In genomic region chr17:62030264-62030663, GRCh38 we compare ENCODE assay signal across 18 cellular contexts. TPM values are rescaled to one million over a fixed set of nuclear protein-coding genes. Genes with fewer than 3 reads are reported as not detected.
DNase-seq lines count a peak whose midpoint lies in the region; ATAC-seq and TF ChIP-seq lines count a peak whose summit lies in the region.
"Had no signal": no experiment of that assay in that cellular context is flagged by ENCODE, and none has a peak within 500 bp of the region (broad histone marks: within the 10 kb centered on the region; RNA-seq: fewer than 3 reads in every experiment).

No MANE protein-coding gene starts in this region.

- H3K4me1 Mint-ChIP-seq in effector memory CD8-positive, alpha-beta T cell (ENCODE audit: low read depth in 2 of 2), result peaks cover 14 to 38% of the 10 kb centered on the region in 2 donors
- peaks cover 20% of the 10 kb centered on the region for H3K4me1 Mint-ChIP-seq in neural crest cell
- H3K4me1 Mint-ChIP-seq in CD14-positive monocyte, result no peaks in the 10 kb centered on the region

- TF ChIP-seq CTCF in HEK293 (tag by site-specific recombination; IDR thresholded peaks at IDR 0.05), result no peak
- TF ChIP-seq CTCF in neural crest cell (conservative IDR thresholded peaks at IDR 0.05), result no peak
- TF ChIP-seq CTCF in CD14-positive monocyte (IDR thresholded peaks at IDR 0.05), result no peak

- intact Hi-C loops in CD14-positive monocyte (cut with micrococcal nuclease), result no loop called here

- H3K27ac Mint-ChIP-seq in effector memory CD8-positive, alpha-beta T cell, result peak overlapping the region; percentile 38 to 79
- H3K27ac Mint-ChIP-seq in neural crest cell (ENCODE audit: unreplicated experiment) (peak overlapping the region; percentile 46), CD14-positive monocyte (no peak overlapping the region)

- no peaks in the 10 kb centered on the region for H3K9me3 ChIP-seq in HEK293 (ENCODE audit: control insufficient read depth, insufficient read depth, low read depth, low read length)
- H3K9me3 ChIP-seq: SJSA1 had no signal

- H3K36me3 ChIP-seq in HEK293 (ENCODE audit: control insufficient read depth in 2 of 2, insufficient read depth in 1 of 2, low read length in 2 of 2), result peaks cover 90 to 92% of the 10 kb centered on the region in 2 experiments

- no peaks in the 10 kb centered on the region for H3K9me3 Mint-ChIP-seq in effector memory CD8-positive, alpha-beta T cell
- H3K9me3 Mint-ChIP-seq in neural crest cell, result no peaks in the 10 kb centered on the region
- H3K9me3 Mint-ChIP-seq in CD14-positive monocyte, result no peaks in the 10 kb centered on the region

- no peaks in the 10 kb centered on the region for H3K4me1 ChIP-seq in HEK293 (ENCODE audit: control insufficient read depth, insufficient read depth, low read length)
- H3K4me1 ChIP-seq: SJSA1 had no signal

- no peak overlapping the region for H3K4me3 Mint-ChIP-seq in effector memory CD8-positive, alpha-beta T cell
- H3K4me3 Mint-ChIP-seq in neural crest cell, result no peak overlapping the region
- no peak overlapping the region for H3K4me3 Mint-ChIP-seq in CD14-positive monocyte

- ATAC-seq in effector memory CD8-positive, alpha-beta T cell (replicated peaks), result no peak
- ATAC-seq: Panc1 had no signal

- no peak overlapping the region for H3K27ac ChIP-seq in HEK293 (ENCODE audit: extremely low read depth, low read depth, low read length)
- H3K27ac ChIP-seq: KMS-11, SJSA1 had no signal

- no peaks in the 10 kb centered on the region for H3K27me3 Mint-ChIP-seq in effector memory CD8-positive, alpha-beta T cell
- no peaks in the 10 kb centered on the region for H3K27me3 Mint-ChIP-seq in neural crest cell (ENCODE audit: low read depth)
- H3K27me3 Mint-ChIP-seq in CD14-positive monocyte (ENCODE audit: low read depth in 3 of 3), result no peaks in the 10 kb centered on the region

- CTCF ChIA-PET in HEK293 (lab: Yijun Ruan, JAX), result no interaction called here

- POLR2A ChIA-PET in HEK293 (lab: Yijun Ruan, JAX), result no interaction called here

- DNase-seq in D341Med (ENCODE audit: low spot score) (peak; percentile 38), neural crest cell (ENCODE audit: low read depth, low spot score) (no peak), SW 1271 (lab: John Stamatoyannopoulos, UW) (no peak), CD14-positive monocyte (ENCODE audit: low spot score) (no peak), DMS114 treated with DMSO at 0.1 percent for 48 hours (lab: John Stamatoyannopoulos, UW; ENCODE audit: unreplicated experiment) (no peak)
- no peak for DNase-seq in effector memory CD8-positive, alpha-beta T cell
- DNase-seq: ACHN, C1 segment of cervical spinal cord, DMS79 treated with DMSO at 0.1 percent for 48 hours, NCI-H1417, NCI-H187 treated with DMSO at 0.1 percent for 48 hours, NCI-H2227 treated with DMSO at 0.1 percent for 48 hours, NCI-H510A treated with DMSO at 0.1 percent for 48 hours, NCI-H774 had no signal

- peaks cover 91% of the 10 kb centered on the region for H3K36me3 Mint-ChIP-seq in effector memory CD8-positive, alpha-beta T cell (ENCODE audit: insufficient read depth)
- H3K36me3 Mint-ChIP-seq in neural crest cell (ENCODE audit: low read depth) (peaks cover 26% of the 10 kb centered on the region), CD14-positive monocyte (peaks cover 82 to 98% of the 10 kb centered on the region in 2 donors)

- no peak overlapping the region for H3K4me3 ChIP-seq in HEK293 (ENCODE audit: low read depth, low read length)
- H3K4me3 ChIP-seq: SJSA1 had no signal

TF ChIP-seq in HEK293, 187 proteins besides CTCF, POLR2A, EP300 and RAD21:
- TF ChIP-seq ELK4 (IDR thresholded peaks at IDR 0.05; ENCODE audit: borderline replicate concordance, low read depth, low read length) (no peak), ZNF707 (tag by site-specific recombination; IDR thresholded peaks at IDR 0.05) (peak; percentile 89; the same call in 1 of the 2 replicates)

RNA-seq across cellular contexts. Expression of gene MED13, which starts 34.8 kb away (rescaled TPM):
- total RNA-seq in neural crest cell, result 54.5 and 54.8 TPM in 2 replicates
- polyA plus RNA-seq in CD14-positive monocyte, result 1 to 10 TPM; 2.1 to 5.0 TPM

Comparison
In these comparisons a context has a peak if more than half of its experiments do, and no peak if none do; other contexts are left out.
1. H3K27ac Mint-ChIP-seq: peak in effector memory CD8-positive, alpha-beta T cell (2 of 2) and neural crest cell (single experiment); none in CD14-positive monocyte (0 of 7).